Comparison of ENCODE assay signal across 10 cellular contexts in genomic region chr15:84911879-84912660, GRCh38. TPM values are rescaled to one million over a fixed set of nuclear protein-coding genes. Genes with fewer than 3 reads are reported as not detected.
DNase-seq lines count a peak whose midpoint lies in the region; ATAC-seq and TF ChIP-seq lines count a peak whose summit lies in the region.
"Had no signal": no experiment of that assay in that cellular context is flagged by ENCODE, and none has a peak within 500 bp of the region (broad histone marks: within the 10 kb centered on the region; RNA-seq: fewer than 3 reads in every experiment).

No MANE protein-coding gene starts in this region.

- POLR2A ChIA-PET in CD4-positive, alpha-beta T cell (lab: Charles Lee) = no interaction called here

- intact Hi-C loops in CD4-positive, alpha-beta T cell (cut with DNase I, micrococcal nuclease) = no loop called here

- H3K9me3 ChIP-seq in mucosa of rectum (ENCODE audit: control insufficient read depth in 2 of 2, low read length in 2 of 2) (no peaks in the 10 kb centered on the region), HAP-1 (no peaks in the 10 kb centered on the region)
- H3K9me3 ChIP-seq in CD4-positive, alpha-beta T cell (ENCODE audit: control insufficient read depth, low read length) = no peaks in the 10 kb centered on the region

- peak overlapping the region in 1 of 2 donors; percentile 4 for H3K9ac ChIP-seq in mucosa of rectum (ENCODE audit: low read depth in 1 of 2, low read length in 2 of 2)

- in situ Hi-C loops in HAP-1 (cut with MboI; ENCODE audit: low sequenced_read_pairs) = no loop called here

- CTCF ChIA-PET in CD4-positive, alpha-beta T cell (lab: Charles Lee) = interaction anchor here (0.5 kb wide), 1 partner anchor 341 kb away, joined by 3 read pairs; no protein-coding TSS in a partner anchor

- TF ChIP-seq CTCF in epithelial cell of proximal tubule (conservative IDR thresholded peaks at IDR 0.05; ENCODE audit: low read depth, low read length) = no peak
- no peak for TF ChIP-seq CTCF in CD4-positive, alpha-beta T cell (IDR thresholded peaks at IDR 0.05)

- H3K4me1 ChIP-seq in mucosa of rectum (ENCODE audit: control insufficient read depth in 2 of 2, insufficient read depth in 2 of 2, low read length in 2 of 2) = peaks cover 4 to 10% of the 10 kb centered on the region in 2 donors
- no peaks in the 10 kb centered on the region for H3K4me1 ChIP-seq in HAP-1

- H3K4me3 ChIP-seq in epithelial cell of proximal tubule (ENCODE audit: low read depth, low read length) (no peak overlapping the region), mucosa of rectum (ENCODE audit: low read length in 2 of 2) (no peak overlapping the region), HAP-1 (no peak overlapping the region)

- no peak overlapping the region for H3K4me3 Mint-ChIP-seq in CD4-positive, alpha-beta T cell
- H3K4me3 Mint-ChIP-seq: B cell had no signal

- no peak for ATAC-seq in HG03039 (IDR thresholded peaks at IDR 0.05; ENCODE audit: unreplicated experiment)
- no peak for ATAC-seq in CD4-positive, alpha-beta T cell (ENCODE audit: poor library complexity)

- H3K27ac ChIP-seq in mucosa of rectum (ENCODE audit: low read depth in 2 of 2, low read length in 2 of 2) = peak overlapping the region; percentile 2 to 61
- no peak overlapping the region for H3K27ac ChIP-seq in CD4-positive, alpha-beta T cell (ENCODE audit: low read depth, low read length)

- DNase-seq in A172 (ENCODE audit: low spot score) (peak; percentile 94), MV-4-11 (lab: John Stamatoyannopoulos, UW) (peak; percentile 2), epithelial cell of proximal tubule (ENCODE audit: low read depth) (peak; percentile 92), HAP-1 (ENCODE audit: low spot score in 2 of 2) (no peak), NCI-H748 (lab: John Stamatoyannopoulos, UW; ENCODE audit: unreplicated experiment) (no peak)
- no peak for DNase-seq in CD4-positive, alpha-beta T cell
- DNase-seq: NCI-H146 had no signal

- H3K27me3 Mint-ChIP-seq in CD4-positive, alpha-beta T cell = peaks cover 5% of the 10 kb centered on the region

- H3K27me3 ChIP-seq in mucosa of rectum (ENCODE audit: control insufficient read depth in 2 of 2, insufficient read depth in 2 of 2, low read length in 2 of 2) = peaks cover 0 to 3% of the 10 kb centered on the region in 2 donors
- H3K27me3 ChIP-seq in HAP-1 (ENCODE audit: low read depth) = no peaks in the 10 kb centered on the region
- H3K27me3 ChIP-seq in CD4-positive, alpha-beta T cell (ENCODE audit: control insufficient read depth, insufficient read depth, low read length) = peaks cover 5% of the 10 kb centered on the region

- no peaks in the 10 kb centered on the region for H3K36me3 ChIP-seq in mucosa of rectum (ENCODE audit: control insufficient read depth in 2 of 2, insufficient read depth in 2 of 2, low read length in 2 of 2)
- H3K36me3 ChIP-seq in HAP-1 (replicated peaks) = no peaks in the 10 kb centered on the region; the same call in 1 of the 2 replicates

- no peak overlapping the region for H3K27ac Mint-ChIP-seq in CD4-positive, alpha-beta T cell
- H3K27ac Mint-ChIP-seq: B cell had no signal

- H3K9me3 Mint-ChIP-seq in CD4-positive, alpha-beta T cell = no peaks in the 10 kb centered on the region

- no peaks in the 10 kb centered on the region for H3K36me3 Mint-ChIP-seq in CD4-positive, alpha-beta T cell (ENCODE audit: low read depth)

- H3K4me1 Mint-ChIP-seq in CD4-positive, alpha-beta T cell (ENCODE audit: low read depth) = no peaks in the 10 kb centered on the region
- H3K4me1 Mint-ChIP-seq: B cell had no signal

RNA-seq across cellular contexts. Expression of gene SLC28A1, which starts 27.6 kb away (rescaled TPM):
- not detected in 2 replicates for total RNA-seq in A172 (2014; rRNA removed; shearing (Covaris generic))
- not detected in 2 replicates for total RNA-seq in epithelial cell of proximal tubule
- total RNA-seq in CD4-positive, alpha-beta T cell = not detected
- total RNA-seq: B cell had no signal

Comparison
In these comparisons a context has a peak if more than half of its experiments do, and no peak if none do; other contexts are left out.
1. DNase-seq: peak in A172 (single experiment), MV-4-11 (single experiment) and epithelial cell of proximal tubule (single experiment); none in HAP-1 (0 of 2), NCI-H748 (single experiment) and CD4-positive, alpha-beta T cell (0 of 10).